Comparison of ENCODE assay signal across 15 cellular contexts in genomic region chr11:112612283-112612849, GRCh38.
DNase-seq lines count a peak whose midpoint lies in the region; ATAC-seq and TF ChIP-seq lines count a peak whose summit lies in the region.
"Had no signal": no experiment of that assay in that cellular context is flagged by ENCODE, and none has a peak within 500 bp of the region (broad histone marks: within the 10 kb centered on the region; RNA-seq: fewer than 3 reads in every experiment).

No MANE protein-coding gene starts in this region.

- peaks cover 58% of the 10 kb centered on the region for H3K4me1 Mint-ChIP-seq in Calu3 (ENCODE audit: low read depth, unreplicated experiment)
- H3K4me1 Mint-ChIP-seq in brain: peaks cover 88% of the 10 kb centered on the region
- no peaks in the 10 kb centered on the region for H3K4me1 Mint-ChIP-seq in activated CD8-positive, alpha-beta T cell treated with anti-CD3 and anti-CD28 coated beads, Interleukin-2, amount 10 ng/mL, durations not matched to agents 7 days and 5 days (ENCODE audit: low read depth)
- H3K4me1 Mint-ChIP-seq: immature natural killer cell; stimulated activated effector memory CD8-positive, alpha-beta T cell treated with anti-CD3 and anti-CD28 coated beads, Interleukin-12 subunit alpha, Interleukin-12 subunit beta, amount 100 ng/mL, for 72 hours had no signal

- peaks cover 14% of the 10 kb centered on the region for H3K36me3 Mint-ChIP-seq in Calu3 (ENCODE audit: insufficient read depth, unreplicated experiment)
- H3K36me3 Mint-ChIP-seq in brain: no peaks in the 10 kb centered on the region
- H3K36me3 Mint-ChIP-seq in activated CD8-positive, alpha-beta T cell treated with anti-CD3 and anti-CD28 coated beads, Interleukin-2, amount 10 ng/mL, durations not matched to agents 7 days and 5 days (ENCODE audit: low read depth): no peaks in the 10 kb centered on the region
- H3K36me3 Mint-ChIP-seq: immature natural killer cell; stimulated activated effector memory CD8-positive, alpha-beta T cell treated with anti-CD3 and anti-CD28 coated beads, Interleukin-12 subunit alpha, Interleukin-12 subunit beta, amount 100 ng/mL, for 72 hours had no signal

- no peaks in the 10 kb centered on the region for H3K27me3 ChIP-seq in upper lobe of right lung

- peak; percentile 27 for DNase-seq in Calu3
- DNase-seq in NCI-H2029 treated with DMSO at 0.1 percent for 48 hours (lab: John Stamatoyannopoulos, UW): peak; percentile 18
- DNase-seq in left kidney (ENCODE audit: low read depth, low spot score): peak; percentile 80
- DNase-seq in upper lobe of right lung: no peak
- no peak for DNase-seq in GM19240 (ENCODE audit: insufficient read length, low spot score)
- DNase-seq in activated CD8-positive, alpha-beta T cell treated with anti-CD3 and anti-CD28 coated beads, Interleukin-2, amount 10 ng/mL, durations not matched to agents 7 days and 5 days: no peak
- DNase-seq: activated T-cell treated with anti-CD3 and anti-CD28 coated beads for 4 hours, immature natural killer cell had no signal

- no peaks in the 10 kb centered on the region for H3K4me1 ChIP-seq in upper lobe of right lung

- CTCF ChIA-PET in Calu3 (lab: Charles Lee): interaction anchor here (2.6 kb wide), 1 partner anchor 24 kb away, joined by 12 read pairs; no protein-coding TSS in a partner anchor
- CTCF ChIA-PET in activated CD8-positive, alpha-beta T cell treated with anti-CD3 and anti-CD28 coated beads, Interleukin-2, amount 10 ng/mL, durations not matched to agents 7 days and 5 days (lab: Charles Lee): no interaction called here

- H3K27ac ChIP-seq in upper lobe of right lung: no peak overlapping the region
- H3K27ac ChIP-seq: coronary artery, KMS-11, VCaP had no signal

- TF ChIP-seq CTCF in Calu3 (IDR thresholded peaks at IDR 0.05; ENCODE audit: unreplicated experiment) (no peak), brain (conservative IDR thresholded peaks at IDR 0.05) (no peak), upper lobe of right lung (IDR thresholded peaks at IDR 0.05) (no peak)

- H3K36me3 ChIP-seq in upper lobe of right lung: no peaks in the 10 kb centered on the region

- H3K27ac Mint-ChIP-seq in Calu3 (ENCODE audit: unreplicated experiment) (peak overlapping the region; percentile 98), brain (peak overlapping the region in 4 of 5 experiments; percentile 13 to 93 (median 80))
- no peak overlapping the region for H3K27ac Mint-ChIP-seq in activated CD8-positive, alpha-beta T cell treated with anti-CD3 and anti-CD28 coated beads, Interleukin-2, amount 10 ng/mL, durations not matched to agents 7 days and 5 days
- H3K27ac Mint-ChIP-seq: immature natural killer cell; stimulated activated effector memory CD8-positive, alpha-beta T cell treated with anti-CD3 and anti-CD28 coated beads, Interleukin-12 subunit alpha, Interleukin-12 subunit beta, amount 100 ng/mL, for 72 hours had no signal

- H3K27me3 Mint-ChIP-seq in Calu3 (ENCODE audit: unreplicated experiment) (no peaks in the 10 kb centered on the region), brain (peaks cover 3% of the 10 kb centered on the region)
- peaks cover 2% of the 10 kb centered on the region for H3K27me3 Mint-ChIP-seq in activated CD8-positive, alpha-beta T cell treated with anti-CD3 and anti-CD28 coated beads, Interleukin-2, amount 10 ng/mL, durations not matched to agents 7 days and 5 days (ENCODE audit: low read depth)

- H3K9me3 Mint-ChIP-seq in Calu3 (ENCODE audit: low read depth, unreplicated experiment) (peaks cover 2% of the 10 kb centered on the region), brain (peaks cover 0 to 4% (median 0%) of the 10 kb centered on the region in 5 experiments)
- no peaks in the 10 kb centered on the region for H3K9me3 Mint-ChIP-seq in activated CD8-positive, alpha-beta T cell treated with anti-CD3 and anti-CD28 coated beads, Interleukin-2, amount 10 ng/mL, durations not matched to agents 7 days and 5 days (ENCODE audit: insufficient read depth)
- H3K9me3 Mint-ChIP-seq: immature natural killer cell; stimulated activated effector memory CD8-positive, alpha-beta T cell treated with anti-CD3 and anti-CD28 coated beads, Interleukin-12 subunit alpha, Interleukin-12 subunit beta, amount 100 ng/mL, for 72 hours had no signal

- BruUV-seq in Calu3 (replicated peaks; lab: Mats Ljungman, UMichigan): no TSS peak

- H3K9me3 ChIP-seq in upper lobe of right lung: no peaks in the 10 kb centered on the region

- intact Hi-C loops in Calu3 (cut with micrococcal nuclease; ENCODE audit: unreplicated experiment): no loop called here
- intact Hi-C loops in upper lobe of right lung (cut with DNase I): no loop called here

- no peak overlapping the region for H3K4me3 ChIP-seq in upper lobe of right lung
- H3K4me3 ChIP-seq: coronary artery, GM12878 had no signal

- H3K4me3 Mint-ChIP-seq in Calu3 (ENCODE audit: low read depth, unreplicated experiment) (no peak overlapping the region), brain (peak overlapping the region in 2 of 5 experiments; percentile 9 to 57)
- no peak overlapping the region for H3K4me3 Mint-ChIP-seq in activated CD8-positive, alpha-beta T cell treated with anti-CD3 and anti-CD28 coated beads, Interleukin-2, amount 10 ng/mL, durations not matched to agents 7 days and 5 days
- H3K4me3 Mint-ChIP-seq: immature natural killer cell; stimulated activated effector memory CD8-positive, alpha-beta T cell treated with anti-CD3 and anti-CD28 coated beads, Interleukin-12 subunit alpha, Interleukin-12 subunit beta, amount 100 ng/mL, for 72 hours had no signal

- POLR2A ChIA-PET in activated CD8-positive, alpha-beta T cell treated with anti-CD3 and anti-CD28 coated beads, Interleukin-2, amount 10 ng/mL, durations not matched to agents 7 days and 5 days (lab: Charles Lee): no interaction called here

- no peak for ATAC-seq in upper lobe of right lung
- ATAC-seq in GM21447 (IDR thresholded peaks at IDR 0.05; ENCODE audit: unreplicated experiment): no peak
- ATAC-seq in activated CD8-positive, alpha-beta T cell treated with anti-CD3 and anti-CD28 coated beads, Interleukin-2, amount 10 ng/mL, durations not matched to agents 7 days and 5 days: no peak
- ATAC-seq: GM12878; stimulated activated effector memory CD8-positive, alpha-beta T cell treated with anti-CD3 and anti-CD28 coated beads, Interleukin-12 subunit alpha, Interleukin-12 subunit beta, amount 100 ng/mL, for 72 hours had no signal

Comparison
In these comparisons a context has a peak if more than half of its experiments do, and no peak if none do; other contexts are left out.
1. DNase-seq: peak in Calu3 (single experiment), NCI-H2029 treated with DMSO at 0.1 percent for 48 hours (single experiment) and left kidney (single experiment); none in upper lobe of right lung (single experiment), GM19240 (single experiment) and activated CD8-positive, alpha-beta T cell treated with anti-CD3 and anti-CD28 coated beads, Interleukin-2, amount 10 ng/mL, durations not matched to agents 7 days and 5 days (single experiment).